In genomic region chr1:97334454-97334853, GRCh38 we compare ENCODE assay signal across 14 cellular contexts.
DNase-seq lines count a peak whose midpoint lies in the region; ATAC-seq and TF ChIP-seq lines count a peak whose summit lies in the region.
"Had no signal": no experiment of that assay in that cellular context is flagged by ENCODE, and none has a peak within 500 bp of the region (broad histone marks: within the 10 kb centered on the region; RNA-seq: fewer than 3 reads in every experiment).

No MANE protein-coding gene starts in this region.

- H3K4me3 ChIP-seq in fibroblast of villous mesenchyme (ENCODE audit: low read depth, low read length) (no peak overlapping the region), upper lobe of right lung (no peak overlapping the region)
- H3K4me3 ChIP-seq: hepatocyte, lung, neural progenitor cell, spleen had no signal

- no peak for DNase-seq in Right ventricle myocardium superior
- DNase-seq in cardiac septum (ENCODE audit: low spot score): no peak
- DNase-seq in fibroblast of villous mesenchyme (ENCODE audit: low read depth): peak; percentile 25
- DNase-seq in stromal cell of bone marrow (ENCODE audit: low read depth): peak; percentile 13
- DNase-seq in activated CD8-positive, alpha-beta memory T cell treated with anti-CD3 and anti-CD28 coated beads, Interleukin-2, amount 50 U/mL, for 4 hours: no peak
- DNase-seq in upper lobe of right lung: no peak
- DNase-seq in glutamatergic neuron: no peak
- DNase-seq: central memory CD4-positive, alpha-beta T cell; spleen had no signal

- H3K4me1 Mint-ChIP-seq in glutamatergic neuron (ENCODE audit: low read depth, unreplicated experiment): peaks cover 2% of the 10 kb centered on the region
- H3K4me1 Mint-ChIP-seq: neural progenitor cell had no signal

- intact Hi-C loops in Right ventricle myocardium superior (cut with DNase I) (no loop called here), cardiac septum (cut with DNase I) (no loop called here), upper lobe of right lung (cut with DNase I) (no loop called here)

- no peaks in the 10 kb centered on the region for H3K36me3 Mint-ChIP-seq in glutamatergic neuron (ENCODE audit: unreplicated experiment)
- H3K36me3 Mint-ChIP-seq: neural progenitor cell had no signal

- H3K27ac ChIP-seq in upper lobe of right lung: no peak overlapping the region
- H3K27ac ChIP-seq: hepatocyte, neural progenitor cell, spleen, VCaP had no signal

- ATAC-seq in Right ventricle myocardium superior (ENCODE audit: poor library complexity): peak; percentile 85
- peak; percentile 84 for ATAC-seq in SK-N-SH treated with all-trans-retinoic acid at 6 μM for 48 hours
- no peak for ATAC-seq in upper lobe of right lung

- H3K9me3 ChIP-seq in upper lobe of right lung: no peaks in the 10 kb centered on the region
- H3K9me3 ChIP-seq: spleen had no signal

- H3K9me3 Mint-ChIP-seq in glutamatergic neuron (ENCODE audit: unreplicated experiment): no peaks in the 10 kb centered on the region
- H3K9me3 Mint-ChIP-seq: neural progenitor cell had no signal

- no peaks in the 10 kb centered on the region for H3K27me3 ChIP-seq in upper lobe of right lung
- H3K27me3 ChIP-seq: hepatocyte, neural progenitor cell, spleen had no signal

- no peaks in the 10 kb centered on the region for H3K4me1 ChIP-seq in upper lobe of right lung
- H3K4me1 ChIP-seq: spleen had no signal

- no peaks in the 10 kb centered on the region for H3K27me3 Mint-ChIP-seq in glutamatergic neuron (ENCODE audit: unreplicated experiment)

- TF ChIP-seq CTCF in fibroblast of villous mesenchyme (IDR thresholded peaks at IDR 0.05; ENCODE audit: insufficient read depth, low read depth, low read length) (no peak), upper lobe of right lung (IDR thresholded peaks at IDR 0.05) (no peak), glutamatergic neuron (IDR thresholded peaks at IDR 0.05; ENCODE audit: partially characterized antibody, unreplicated experiment) (no peak)

- no peaks in the 10 kb centered on the region for H3K36me3 ChIP-seq in upper lobe of right lung
- H3K36me3 ChIP-seq: neural progenitor cell had no signal

- no peak overlapping the region for H3K27ac Mint-ChIP-seq in glutamatergic neuron (ENCODE audit: unreplicated experiment)
- H3K27ac Mint-ChIP-seq: neural progenitor cell had no signal

- no peak overlapping the region for H3K4me3 Mint-ChIP-seq in glutamatergic neuron (ENCODE audit: unreplicated experiment)
- H3K4me3 Mint-ChIP-seq: neural progenitor cell had no signal

TF ChIP-seq in SK-N-SH treated with all-trans-retinoic acid at 6 μM for 48 hours, 23 proteins besides CTCF, POLR2A, EP300 and RAD21:
- TF ChIP-seq CSDC2 (CRISPR knock-in tag; IDR thresholded peaks at IDR 0.05) (0 out of 2 replicates have a peak, but pooled peaks have one; percentile 36), GLIS3 (CRISPR knock-in tag; IDR thresholded peaks at IDR 0.05) (no peak)

Comparison
In these comparisons a context has a peak if more than half of its experiments do, and no peak if none do; other contexts are left out.
1. DNase-seq: peak in fibroblast of villous mesenchyme (single experiment) and stromal cell of bone marrow (single experiment); none in Right ventricle myocardium superior (single experiment), cardiac septum (single experiment), activated CD8-positive, alpha-beta memory T cell treated with anti-CD3 and anti-CD28 coated beads, Interleukin-2, amount 50 U/mL, for 4 hours (single experiment), upper lobe of right lung (single experiment) and glutamatergic neuron (single experiment).